ENCODE assay signal across 18 cellular contexts in the genomic region with DNA sequence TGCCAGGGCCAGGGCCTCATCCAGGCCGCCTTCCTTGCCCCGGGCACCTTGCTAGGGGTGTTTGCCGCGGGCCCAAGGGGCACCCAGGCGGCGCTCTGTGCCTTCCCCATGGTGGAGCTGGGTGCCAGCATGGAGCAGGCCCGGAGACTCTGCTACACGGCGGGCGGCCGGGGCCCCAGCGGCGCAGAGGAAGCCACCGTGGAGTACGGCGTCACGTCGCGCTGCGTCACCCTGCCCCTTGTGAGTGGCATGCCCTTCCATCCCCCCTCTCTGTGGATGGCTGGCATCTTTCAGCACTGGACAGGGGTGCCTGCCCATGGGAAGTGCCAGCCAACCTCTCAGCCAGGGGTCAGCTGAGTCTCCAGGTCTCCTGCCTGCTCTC. TPM values are rescaled to one million over a fixed set of nuclear protein-coding genes. Genes with fewer than 3 reads are reported as not detected.
"Had no signal": no experiment of that assay in that cellular context is flagged by ENCODE, and none has a peak within 500 bp of the region (broad histone marks: within the 10 kb centered on the region; RNA-seq: fewer than 3 reads in every experiment).

No MANE protein-coding gene starts in this region.

- FAIRE-seq: astrocyte, colon, islet of Langerhans, pancreas had no signal

- H3K36me3 Mint-ChIP-seq: activated naive CD8-positive, alpha-beta T cell; T-cell had no signal

- H3K27me3 ChIP-seq: heart left ventricle, tibial artery had no signal

- ATAC-seq: heart left ventricle, pancreas, T-cell had no signal

- H3K36me3 ChIP-seq: heart left ventricle, left ventricle myocardium inferior, pancreas had no signal

- H3K4me3 ChIP-seq: heart left ventricle, left ventricle myocardium inferior, pancreas, skin epidermis, stomach, tibial artery had no signal

- H3K27ac ChIP-seq: left ventricle myocardium inferior, pancreas, skin epidermis, stomach, tibial artery had no signal

- H3K4me3 Mint-ChIP-seq: activated CD4-positive, alpha-beta T cell treated with anti-CD3 and anti-CD28 coated beads, Interleukin-2, amount 10 ng/mL, durations not matched to agents 7 days and 5 days; activated T-cell treated with anti-CD3 and anti-CD28 coated beads, Interleukin-2, amount 50 U/mL, for 24 hours; T-cell had no signal

- DNase-seq: activated CD4-positive, alpha-beta T cell treated with anti-CD3 and anti-CD28 coated beads, Interleukin-2, amount 10 ng/mL, durations not matched to agents 7 days and 5 days; effector CD4-positive, alpha-beta T cell; foreskin melanocyte; left ventricle myocardium inferior; mesenchymal stem cell; stomach; T1000; tibial artery had no signal

- H3K27me3 Mint-ChIP-seq: activated CD4-positive, alpha-beta T cell treated with anti-CD3 and anti-CD28 coated beads, Interleukin-2, amount 10 ng/mL, durations not matched to agents 7 days and 5 days; activated naive CD8-positive, alpha-beta T cell had no signal

- H3K4me1 ChIP-seq: pancreas had no signal

- H3K9me3 ChIP-seq: heart left ventricle, left ventricle myocardium inferior, pancreas, stomach, tibial artery had no signal

- H3K9me3 Mint-ChIP-seq: activated CD4-positive, alpha-beta T cell treated with anti-CD3 and anti-CD28 coated beads, Interleukin-2, amount 10 ng/mL, durations not matched to agents 7 days and 5 days; activated T-cell treated with anti-CD3 and anti-CD28 coated beads, Interleukin-2, amount 50 U/mL, for 24 hours; T-cell had no signal

- H3K27ac Mint-ChIP-seq: activated CD4-positive, alpha-beta T cell treated with anti-CD3 and anti-CD28 coated beads, Interleukin-2, amount 10 ng/mL, durations not matched to agents 7 days and 5 days; activated naive CD8-positive, alpha-beta T cell; activated T-cell treated with anti-CD3 and anti-CD28 coated beads, Interleukin-2, amount 50 U/mL, for 24 hours; T-cell had no signal

RNA-seq across cellular contexts. Expression of a gene that starts 13.2 kb away (rescaled TPM):
- total RNA-seq: activated CD4-positive, alpha-beta T cell treated with anti-CD3 and anti-CD28 coated beads, Interleukin-2, amount 10 ng/mL, durations not matched to agents 7 days and 5 days; astrocyte; T-cell had no signal
- polyA plus RNA-seq: neural cell had no signal
